In the genomic region with DNA sequence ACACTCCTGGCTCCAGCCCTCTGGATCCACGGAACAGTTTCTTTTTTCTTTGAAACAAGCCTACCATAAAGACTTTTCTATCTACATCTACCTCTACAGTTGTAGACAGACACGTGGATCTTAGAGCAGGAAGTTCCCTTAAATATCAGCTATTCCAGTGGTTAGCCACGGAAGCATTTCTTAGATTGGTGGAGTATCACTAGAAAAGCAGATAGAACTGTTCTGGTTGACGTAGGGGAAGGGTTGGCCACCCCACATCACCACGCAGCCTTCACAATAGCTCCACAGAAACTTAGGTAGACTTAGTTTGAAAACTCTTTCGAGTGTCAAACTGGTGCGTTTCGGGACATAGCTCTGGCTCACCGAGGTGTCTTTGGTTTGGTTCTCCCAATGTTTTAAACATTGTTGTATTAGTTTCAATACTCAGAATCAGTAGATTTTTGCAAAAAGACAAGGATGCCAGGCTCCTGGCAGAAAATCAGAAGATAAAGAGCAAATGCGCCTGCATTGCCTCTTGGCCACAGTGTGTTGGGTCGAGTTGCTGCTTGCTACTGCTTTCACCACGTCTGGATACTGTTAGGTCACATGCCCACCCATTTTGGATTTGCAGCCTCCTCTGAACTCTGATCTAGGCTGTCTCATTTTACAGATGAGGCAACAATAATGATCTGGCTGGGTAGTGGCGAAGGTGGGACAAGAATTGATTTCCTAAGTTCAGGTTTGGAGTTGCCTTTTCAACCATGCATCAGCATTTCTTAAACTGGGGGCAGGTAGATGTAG, we compare ENCODE assay signal across 16 cellular contexts.
"Had no signal": no experiment of that assay in that cellular context is flagged by ENCODE, and none has a peak within 500 bp of the region (broad histone marks: within the 10 kb centered on the region; RNA-seq: fewer than 3 reads in every experiment).

No MANE protein-coding gene starts in this region.

- H3K9me3 Mint-ChIP-seq: activated T-cell treated with anti-CD3 and anti-CD28 coated beads, Interleukin-2, amount 50 U/mL, for 72 hours; stimulated activated naive CD8-positive, alpha-beta T cell treated with anti-CD3 and anti-CD28 coated beads, Interleukin-15, Interleukin-2, amounts not matched to agents 100 ng/mL and 50 ng/mL, for 24 hours had no signal

- H3K27me3 ChIP-seq: brain microvascular endothelial cell, suprapubic skin had no signal

- ATAC-seq: activated T-cell treated with anti-CD3 and anti-CD28 coated beads, Interleukin-2, amount 50 U/mL, for 72 hours; naive thymus-derived CD8-positive, alpha-beta T cell; right cardiac atrium; T-helper 17 cell had no signal

- H3K9me3 ChIP-seq: esophagus squamous epithelium, left ventricle myocardium inferior, suprapubic skin had no signal

- H3K4me3 Mint-ChIP-seq: activated naive CD8-positive, alpha-beta T cell treated with anti-CD3 and anti-CD28 coated beads, Interleukin-2, amount 10 ng/mL, durations not matched to agents 7 days and 5 days; naive thymus-derived CD8-positive, alpha-beta T cell; stimulated activated naive CD8-positive, alpha-beta T cell treated with anti-CD3 and anti-CD28 coated beads, Interleukin-15, Interleukin-2, amounts not matched to agents 100 ng/mL and 50 ng/mL, for 24 hours; T-helper 17 cell had no signal

- DNase-seq: activated CD4-positive, alpha-beta T cell treated with anti-CD3 and anti-CD28 coated beads, Interleukin-2, amount 50 U/mL, for 48 hours; activated naive CD8-positive, alpha-beta T cell treated with anti-CD3 and anti-CD28 coated beads, Interleukin-2, amount 10 ng/mL, durations not matched to agents 7 days and 5 days; activated T-cell treated with anti-CD3 and anti-CD28 coated beads, Interleukin-2, amount 50 U/mL, for 72 hours; brain microvascular endothelial cell; cerebellar nuclear complex; effector CD8-positive, alpha-beta T cell; esophagus squamous epithelium; kidney; left ventricle myocardium inferior; naive thymus-derived CD8-positive, alpha-beta T cell; right cardiac atrium; T-helper 17 cell; trophoblast cell had no signal

- H3K27ac ChIP-seq: brain microvascular endothelial cell, esophagus squamous epithelium, left ventricle myocardium inferior, skin epidermis, suprapubic skin had no signal

- H3K27ac Mint-ChIP-seq: activated naive CD8-positive, alpha-beta T cell treated with anti-CD3 and anti-CD28 coated beads, Interleukin-2, amount 10 ng/mL, durations not matched to agents 7 days and 5 days; stimulated activated naive CD8-positive, alpha-beta T cell treated with anti-CD3 and anti-CD28 coated beads, Interleukin-15, Interleukin-2, amounts not matched to agents 100 ng/mL and 50 ng/mL, for 24 hours; T-helper 17 cell had no signal

- H3K36me3 Mint-ChIP-seq: activated naive CD8-positive, alpha-beta T cell treated with anti-CD3 and anti-CD28 coated beads, Interleukin-2, amount 10 ng/mL, durations not matched to agents 7 days and 5 days; naive thymus-derived CD8-positive, alpha-beta T cell had no signal

- H3K36me3 ChIP-seq: brain microvascular endothelial cell, esophagus squamous epithelium, left ventricle myocardium inferior, suprapubic skin had no signal

- H3K4me3 ChIP-seq: esophagus squamous epithelium, left ventricle myocardium inferior, skin epidermis, suprapubic skin had no signal

- H3K4me1 ChIP-seq: esophagus squamous epithelium, suprapubic skin had no signal
